ENCODE assay signal across 8 cellular contexts in the genomic region with DNA sequence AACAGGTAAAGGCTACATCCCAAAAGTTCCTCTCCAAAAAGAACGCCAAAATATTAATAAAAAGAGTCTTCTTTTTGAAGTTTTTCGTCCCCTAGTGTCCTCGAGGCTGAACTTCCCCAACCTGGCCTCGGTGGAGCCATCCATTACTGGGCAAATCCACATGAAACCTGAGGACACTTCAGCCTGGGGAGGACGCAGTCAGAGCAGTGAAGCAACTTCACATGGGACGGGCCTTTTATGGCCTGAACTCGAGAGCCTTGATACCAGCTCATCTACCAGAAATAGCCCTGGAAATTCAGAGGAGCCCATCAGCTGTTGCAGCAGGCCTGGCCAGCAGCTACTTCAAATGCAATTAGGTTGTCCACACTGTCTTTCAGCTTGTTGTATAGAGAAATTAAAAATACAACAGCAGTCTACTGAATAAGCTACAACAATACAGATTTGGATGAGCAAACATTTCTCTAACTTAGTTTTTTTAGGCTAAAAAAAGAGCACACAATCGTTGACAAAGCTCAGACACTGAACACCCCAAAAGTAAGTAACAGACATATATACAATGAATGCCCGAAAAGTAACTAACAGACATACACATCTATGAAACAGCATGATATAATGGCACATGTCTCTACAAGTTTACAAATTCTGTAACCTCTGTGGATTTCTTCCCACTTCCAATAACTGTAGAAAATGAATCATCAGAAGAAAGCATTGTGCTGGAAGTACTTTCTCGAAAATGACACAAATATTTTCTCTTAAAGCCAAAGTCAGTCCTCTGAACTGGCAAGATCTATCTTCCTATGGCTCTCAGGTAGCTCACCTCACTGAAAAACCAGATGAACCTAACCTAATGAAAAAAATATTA. TPM values are rescaled to one million over a fixed set of nuclear protein-coding genes. Genes with fewer than 3 reads are reported as not detected.
DNase-seq lines count a peak whose midpoint lies in the region; ATAC-seq and TF ChIP-seq lines count a peak whose summit lies in the region.

A gene with protein sequence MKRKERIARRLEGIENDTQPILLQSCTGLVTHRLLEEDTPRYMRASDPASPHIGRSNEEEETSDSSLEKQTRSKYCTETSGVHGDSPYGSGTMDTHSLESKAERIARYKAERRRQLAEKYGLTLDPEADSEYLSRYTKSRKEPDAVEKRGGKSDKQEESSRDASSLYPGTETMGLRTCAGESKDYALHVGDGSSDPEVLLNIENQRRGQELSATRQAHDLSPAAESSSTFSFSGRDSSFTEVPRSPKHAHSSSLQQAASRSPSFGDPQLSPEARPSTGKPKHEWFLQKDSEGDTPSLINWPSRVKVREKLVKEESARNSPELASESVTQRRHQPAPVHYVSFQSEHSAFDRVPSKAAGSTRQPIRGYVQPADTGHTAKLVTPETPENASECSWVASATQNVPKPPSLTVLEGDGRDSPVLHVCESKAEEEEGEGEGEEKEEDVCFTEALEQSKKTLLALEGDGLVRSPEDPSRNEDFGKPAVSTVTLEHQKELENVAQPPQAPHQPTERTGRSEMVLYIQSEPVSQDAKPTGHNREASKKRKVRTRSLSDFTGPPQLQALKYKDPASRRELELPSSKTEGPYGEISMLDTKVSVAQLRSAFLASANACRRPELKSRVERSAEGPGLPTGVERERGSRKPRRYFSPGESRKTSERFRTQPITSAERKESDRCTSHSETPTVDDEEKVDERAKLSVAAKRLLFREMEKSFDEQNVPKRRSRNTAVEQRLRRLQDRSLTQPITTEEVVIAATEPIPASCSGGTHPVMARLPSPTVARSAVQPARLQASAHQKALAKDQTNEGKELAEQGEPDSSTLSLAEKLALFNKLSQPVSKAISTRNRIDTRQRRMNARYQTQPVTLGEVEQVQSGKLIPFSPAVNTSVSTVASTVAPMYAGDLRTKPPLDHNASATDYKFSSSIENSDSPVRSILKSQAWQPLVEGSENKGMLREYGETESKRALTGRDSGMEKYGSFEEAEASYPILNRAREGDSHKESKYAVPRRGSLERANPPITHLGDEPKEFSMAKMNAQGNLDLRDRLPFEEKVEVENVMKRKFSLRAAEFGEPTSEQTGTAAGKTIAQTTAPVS (N-terminal part only) (minus strand): TSS at position 208 of the 862 bp plus-strand sequence. CDS start 79,913 bp downstream, outside the sequence.

- peak; percentile 87 for TF ChIP-seq EP300 in stomach (IDR thresholded peaks at IDR 0.05)

- H3K36me3 Mint-ChIP-seq in MCF 10A (ENCODE audit: insufficient read depth, unreplicated experiment) (peaks cover 25% of the 10 kb centered on the region), immature natural killer cell (peaks cover 0 to 6% (median 2%) of the 10 kb centered on the region in 3 donors)

- H3K4me1 Mint-ChIP-seq in MCF 10A (ENCODE audit: insufficient read depth, unreplicated experiment): peaks cover 44% of the 10 kb centered on the region
- peaks cover 51 to 54% of the 10 kb centered on the region in 2 donors for H3K4me1 Mint-ChIP-seq in immature natural killer cell

- H3K4me1 ChIP-seq in ACC112 (ENCODE audit: control insufficient read depth, insufficient read depth, low read length, unreplicated experiment): peaks cover 51% of the 10 kb centered on the region
- H3K4me1 ChIP-seq in stomach: peaks cover 12 to 41% (median 29%) of the 10 kb centered on the region in 4 donors
- peaks cover 16% of the 10 kb centered on the region for H3K4me1 ChIP-seq in HAP-1

- no peaks in the 10 kb centered on the region for H3K9me3 Mint-ChIP-seq in MCF 10A (ENCODE audit: unreplicated experiment)
- no peaks in the 10 kb centered on the region for H3K9me3 Mint-ChIP-seq in immature natural killer cell

- H3K36me3 ChIP-seq in ACC112 (ENCODE audit: insufficient read depth, low read length) (peaks cover 4% of the 10 kb centered on the region; the same call in 1 of the 2 replicates), stomach (peaks cover 0 to 11% (median 0%) of the 10 kb centered on the region in 4 donors), HAP-1 (replicated peaks) (no peaks in the 10 kb centered on the region)

- H3K27ac ChIP-seq in ACC112 (ENCODE audit: low read depth, low read length) (peak within 1 kb of the TSS; percentile 91), stomach (peak within 1 kb of the TSS; percentile 28 to 90 (median 77))

- H3K9me3 ChIP-seq in stomach: no peaks in the 10 kb centered on the region
- H3K9me3 ChIP-seq in HAP-1: no peaks in the 10 kb centered on the region

- H3K79me2 ChIP-seq in ACC112 (ENCODE audit: control insufficient read depth, insufficient read depth, low read length, unreplicated experiment): peaks cover 47% of the 10 kb centered on the region

- no peak within 1 kb of the TSS for H2AFZ ChIP-seq in ACC112 (ENCODE audit: low read length, unreplicated experiment)

- CTCF ChIA-PET in MCF 10A (lab: Yijun Ruan, JAX): interaction anchor here (0.5 to 1.0 kb wide), 4 partner anchors 21 to 224 kb away, joined by 4 to 5 read pairs (median 4); no protein-coding TSS in a partner anchor

- BruUV-seq in MCF 10A (replicated peaks; lab: Mats Ljungman, UMichigan): no TSS peak

- POLR2A ChIA-PET in MCF 10A (lab: Yijun Ruan, JAX): interaction anchor here (0.7 to 3.5 kb wide), 15 partner anchors 8 to 372 kb away, joined by 3 to 24 read pairs (median 4); no protein-coding TSS in a partner anchor

- H3K4me3 ChIP-seq in ACC112 (ENCODE audit: low read depth, low read length) (peak within 1 kb of the TSS; percentile 66), stomach (peak within 1 kb of the TSS in 3 of 4 donors; percentile 22 to 34 (median 25)), HAP-1 (no peak within 1 kb of the TSS)

- intact Hi-C loops in MCF 10A (cut with micrococcal nuclease): loop anchor here (1.0 to 2.0 kb wide), 2 partner anchors 24 to 100 kb away; no protein-coding TSS in a partner anchor
- intact Hi-C loops in stomach (cut with DNase I; ENCODE audit: low total_unique reads): no loop called here

- WGBS in stomach, 5 donors: 54 to 77% (median 68%) methylated on average over 10 of the region's 10 CpGs

- no peaks in the 10 kb centered on the region for H3K27me3 ChIP-seq in ACC112 (ENCODE audit: insufficient read depth, low read length)
- no peaks in the 10 kb centered on the region for H3K27me3 ChIP-seq in stomach
- no peaks in the 10 kb centered on the region for H3K27me3 ChIP-seq in HAP-1 (ENCODE audit: low read depth)

- no peak for TF ChIP-seq CTCF in MCF 10A (IDR thresholded peaks at IDR 0.05; ENCODE audit: unreplicated experiment)
- TF ChIP-seq CTCF in stomach (IDR thresholded peaks at IDR 0.05): no peak
- TF ChIP-seq CTCF in GM13976 (IDR thresholded peaks at IDR 0.05; ENCODE audit: borderline replicate concordance, control extremely low read depth, extremely low read depth, insufficient read depth, missing control alignments): no peak

- peak in 1 of 4 donors; percentile 30 for TF ChIP-seq POLR2A in stomach (IDR thresholded peaks at IDR 0.05)

- H3K27me3 Mint-ChIP-seq in MCF 10A (ENCODE audit: insufficient read depth, unreplicated experiment): no peaks in the 10 kb centered on the region
- peaks cover 0 to 10% (median 5%) of the 10 kb centered on the region in 3 donors for H3K27me3 Mint-ChIP-seq in immature natural killer cell (ENCODE audit: low read depth in 3 of 3)

- in situ Hi-C loops in HAP-1 (cut with MboI; ENCODE audit: low sequenced_read_pairs) (no loop called here), GM13976 (cut with MboI; ENCODE audit: low sequenced_read_pairs, unreplicated experiment) (no loop called here)

- H3K27ac Mint-ChIP-seq in MCF 10A (ENCODE audit: low read depth, unreplicated experiment) (peak within 1 kb of the TSS; percentile 96), immature natural killer cell (peak within 1 kb of the TSS; percentile 42 to 92 (median 89))

- peak; percentile 5 for ATAC-seq in HG02759 (IDR thresholded peaks at IDR 0.05; ENCODE audit: unreplicated experiment)

- DNase-seq in MCF 10A (ENCODE audit: unreplicated experiment) (peak; percentile 91), immature natural killer cell (no peak), stomach (no peak), HAP-1 (ENCODE audit: low spot score in 2 of 2) (no peak), GM13976 (ENCODE audit: low spot score) (no peak), NCI-H1417 treated with DMSO at 0.1 percent for 48 hours (lab: John Stamatoyannopoulos, UW) (no peak)

- H3K4me3 Mint-ChIP-seq in MCF 10A (ENCODE audit: unreplicated experiment): peak within 1 kb of the TSS; percentile 78
- H3K4me3 Mint-ChIP-seq in immature natural killer cell: peak within 1 kb of the TSS; percentile 47 to 83 (median 81)

RNA-seq across cellular contexts. Expression of the gene that starts here (rescaled TPM):
- total RNA-seq in MCF 10A (2022) (43.3 and 51.9 TPM in 2 replicates), stomach (100 to 1,000 TPM in 4 of 5 donors, 10 to 100 TPM in 1; 95.9 to 400 (median 131) TPM)
- polyA plus RNA-seq in immature natural killer cell (10 to 100 TPM in 1 of 3 donors, 1 to 10 TPM in 1, under 1 TPM in 1; 0.16 to 16.3 (median 2.6) TPM), stomach (10 to 100 TPM in 1 of 3 donors, 1 to 10 TPM in 2; 6.8 to 32.4 (median 7.5) TPM)
